20 cellular contexts compared by ENCODE assay signal in genomic region chr17:38457577-38458371, GRCh38.
"Had no signal": no experiment of that assay in that cellular context is flagged by ENCODE, and none has a peak within 500 bp of the region (broad histone marks: within the 10 kb centered on the region; RNA-seq: fewer than 3 reads in every experiment).

No MANE protein-coding gene starts in this region.

- H3K9me3 Mint-ChIP-seq: activated CD4-positive, alpha-beta T cell treated with anti-CD3 and anti-CD28 coated beads, Interleukin-2, amount 10 ng/mL, durations not matched to agents 24 days and 14 days; activated naive CD8-positive, alpha-beta T cell treated with anti-CD3 and anti-CD28 coated beads, Interleukin-2, amount 10 ng/mL, durations not matched to agents 7 days and 5 days; activated T-helper 1 cell treated with anti-CD3 and anti-CD28 coated beads, Interleukin-12 subunit alpha, Interleukin-12 subunit beta, Interleukin-2, Interleukin-4 antibody, amounts not matched to agents 30 ng/mL and 10 ng/mL and 1 ng/mL, durations not matched to agents 14 hours and 24 hours and 36 hours; endodermal cell; natural killer cell; stimulated activated naive CD8-positive, alpha-beta T cell treated with anti-CD3 and anti-CD28 coated beads, Interleukin-15, amount 100 ng/mL, for 72 hours had no signal

- H3K36me3 Mint-ChIP-seq: activated naive CD8-positive, alpha-beta T cell treated with anti-CD3 and anti-CD28 coated beads, Interleukin-2, amount 10 ng/mL, durations not matched to agents 7 days and 5 days; natural killer cell had no signal

- H3K36me3 ChIP-seq: right lobe of liver had no signal

- H3K4me3 Mint-ChIP-seq: activated CD4-positive, alpha-beta T cell treated with anti-CD3 and anti-CD28 coated beads, Interleukin-2, amount 10 ng/mL, durations not matched to agents 24 days and 14 days; activated naive CD8-positive, alpha-beta T cell treated with anti-CD3 and anti-CD28 coated beads, Interleukin-2, amount 10 ng/mL, durations not matched to agents 7 days and 5 days; activated T-helper 1 cell treated with anti-CD3 and anti-CD28 coated beads, Interleukin-12 subunit alpha, Interleukin-12 subunit beta, Interleukin-2, Interleukin-4 antibody, amounts not matched to agents 30 ng/mL and 10 ng/mL and 1 ng/mL, durations not matched to agents 14 hours and 24 hours and 36 hours; endodermal cell; natural killer cell; stimulated activated naive CD8-positive, alpha-beta T cell treated with anti-CD3 and anti-CD28 coated beads, Interleukin-15, amount 100 ng/mL, for 72 hours had no signal

- ATAC-seq: gastroesophageal sphincter; left lobe of liver; natural killer cell; right lobe of liver; stimulated activated naive CD8-positive, alpha-beta T cell treated with anti-CD3 and anti-CD28 coated beads, Interleukin-15, amount 100 ng/mL, for 72 hours had no signal

- H3K4me3 ChIP-seq: ascending aorta, gastroesophageal sphincter, right lobe of liver, smooth muscle cell, thoracic aorta had no signal

- H3K9me3 ChIP-seq: ascending aorta, gastroesophageal sphincter, right lobe of liver, thoracic aorta had no signal

- H3K4me1 ChIP-seq: right lobe of liver had no signal

- H3K27ac ChIP-seq: ascending aorta, gastroesophageal sphincter, right lobe of liver, thoracic aorta had no signal

- H3K27ac Mint-ChIP-seq: activated CD4-positive, alpha-beta T cell treated with anti-CD3 and anti-CD28 coated beads, Interleukin-2, amount 10 ng/mL, durations not matched to agents 24 days and 14 days; activated naive CD8-positive, alpha-beta T cell treated with anti-CD3 and anti-CD28 coated beads, Interleukin-2, amount 10 ng/mL, durations not matched to agents 7 days and 5 days; activated T-helper 1 cell treated with anti-CD3 and anti-CD28 coated beads, Interleukin-12 subunit alpha, Interleukin-12 subunit beta, Interleukin-2, Interleukin-4 antibody, amounts not matched to agents 30 ng/mL and 10 ng/mL and 1 ng/mL, durations not matched to agents 14 hours and 24 hours and 36 hours; endodermal cell; natural killer cell had no signal

- DNase-seq: activated CD4-positive, alpha-beta T cell treated with anti-CD3 and anti-CD28 coated beads, Interleukin-2, amount 10 ng/mL, durations not matched to agents 24 days and 14 days; activated CD4-positive, CD25-positive, alpha-beta regulatory T cell; activated CD8-positive, alpha-beta memory T cell treated with anti-CD3 and anti-CD28 coated beads for 24 hours; activated naive CD4-positive, alpha-beta T cell; activated naive CD8-positive, alpha-beta T cell treated with anti-CD3 and anti-CD28 coated beads, Interleukin-2, amount 10 ng/mL, durations not matched to agents 7 days and 5 days; endodermal cell; erythroblast; natural killer cell; stimulated activated naive CD8-positive, alpha-beta T cell treated with anti-CD3 and anti-CD28 coated beads, Interleukin-15, amount 100 ng/mL, for 72 hours; SW 1271 had no signal

- FAIRE-seq: bronchial epithelial cell, islet of Langerhans, TTC549 had no signal

- H3K4me2 ChIP-seq: smooth muscle cell had no signal

- H3K27me3 ChIP-seq: ascending aorta, gastroesophageal sphincter, right lobe of liver had no signal
